9 cellular contexts compared by ENCODE assay signal in genomic region chr17:48997827-48998556, GRCh38. TPM values are rescaled to one million over a fixed set of nuclear protein-coding genes. Genes with fewer than 3 reads are reported as not detected.
DNase-seq lines count a peak whose midpoint lies in the region; ATAC-seq and TF ChIP-seq lines count a peak whose summit lies in the region.
"Had no signal": no experiment of that assay in that cellular context is flagged by ENCODE, and none has a peak within 500 bp of the region (broad histone marks: within the 10 kb centered on the region; RNA-seq: fewer than 3 reads in every experiment).

No MANE protein-coding gene starts in this region.

- intact Hi-C loops in dendritic cell treated with granulocyte-macrophage colony-stimulating factor and Interleukin-4, amounts not matched to agents 40 ng/mL and 50 ng/mL, for 4 days (cut with micrococcal nuclease), result no loop called here
- intact Hi-C loops in sciatic nerve (cut with DNase I), result loop anchor here (10.0 kb wide), 1 partner anchor 273 kb away; the partner anchor contains the start of genes HOXB13, PRAC1 and PRAC2

- CTCF ChIA-PET in RWPE1 (lab: Yijun Ruan, JAX), result interaction anchor here (0.6 to 0.7 kb wide), 3 partner anchors 104 to 440 kb away, joined by 3 to 7 read pairs (median 5); no protein-coding TSS in a partner anchor

- ATAC-seq in sciatic nerve, result no peak

- POLR2A ChIA-PET in RWPE1 (lab: Yijun Ruan, JAX; ENCODE audit: low non-redundant PET), result interaction anchor here (0.7 kb wide), 1 partner anchor 195 kb away, joined by 5 read pairs; no protein-coding TSS in a partner anchor

- H3K27ac ChIP-seq in RWPE1, result no peak overlapping the region

- peak overlapping the region; percentile 92 for H3K9ac ChIP-seq in ES-I3 (ENCODE audit: low read depth, low read length)

- no peak overlapping the region for H3K27ac Mint-ChIP-seq in dendritic cell treated with granulocyte-macrophage colony-stimulating factor and Interleukin-4, amounts not matched to agents 40 ng/mL and 50 ng/mL, for 4 days
- H3K27ac Mint-ChIP-seq in neural crest cell (ENCODE audit: unreplicated experiment), result peak overlapping the region; percentile 100

- H3K4me1 ChIP-seq in ES-I3 (ENCODE audit: insufficient read depth, low read length), result peaks cover 22% of the 10 kb centered on the region

- TF ChIP-seq CTCF in neural crest cell (conservative IDR thresholded peaks at IDR 0.05) (no peak), RWPE1 (conservative IDR thresholded peaks at IDR 0.05; ENCODE audit: low read depth) (no peak)

- H3K36me3 Mint-ChIP-seq in dendritic cell treated with granulocyte-macrophage colony-stimulating factor and Interleukin-4, amounts not matched to agents 40 ng/mL and 50 ng/mL, for 4 days (ENCODE audit: low read depth), result no peaks in the 10 kb centered on the region
- H3K36me3 Mint-ChIP-seq in neural crest cell (ENCODE audit: low read depth), result peaks cover 21% of the 10 kb centered on the region

- peaks cover 84% of the 10 kb centered on the region for H3K27me3 Mint-ChIP-seq in dendritic cell treated with granulocyte-macrophage colony-stimulating factor and Interleukin-4, amounts not matched to agents 40 ng/mL and 50 ng/mL, for 4 days
- peaks cover 32% of the 10 kb centered on the region for H3K27me3 Mint-ChIP-seq in neural crest cell (ENCODE audit: low read depth)

- DNase-seq in NCI-H510A treated with DMSO at 0.1 percent for 48 hours (lab: John Stamatoyannopoulos, UW) (peak; percentile 42), neural crest cell (ENCODE audit: low read depth, low spot score) (peak; percentile 9), sciatic nerve (ENCODE audit: low spot score) (no peak), RWPE1 (ENCODE audit: low spot score) (no peak), iPS-NIHi7 (ENCODE audit: extremely low spot score) (no peak), DMS 273 treated with DMSO at 0.1 percent for 48 hours (lab: John Stamatoyannopoulos, UW) (no peak)

- H3K9me3 ChIP-seq in ES-I3 (ENCODE audit: control insufficient read depth, insufficient read depth, low read length), result no peaks in the 10 kb centered on the region

- peaks cover 28% of the 10 kb centered on the region for H3K4me1 Mint-ChIP-seq in dendritic cell treated with granulocyte-macrophage colony-stimulating factor and Interleukin-4, amounts not matched to agents 40 ng/mL and 50 ng/mL, for 4 days (ENCODE audit: low read depth)
- peaks cover 66% of the 10 kb centered on the region for H3K4me1 Mint-ChIP-seq in neural crest cell

- no peaks in the 10 kb centered on the region for H3K9me3 Mint-ChIP-seq in dendritic cell treated with granulocyte-macrophage colony-stimulating factor and Interleukin-4, amounts not matched to agents 40 ng/mL and 50 ng/mL, for 4 days
- no peaks in the 10 kb centered on the region for H3K9me3 Mint-ChIP-seq in neural crest cell

- peak overlapping the region; percentile 63 for H3K4me3 Mint-ChIP-seq in dendritic cell treated with granulocyte-macrophage colony-stimulating factor and Interleukin-4, amounts not matched to agents 40 ng/mL and 50 ng/mL, for 4 days
- peak overlapping the region; percentile 95 for H3K4me3 Mint-ChIP-seq in neural crest cell

- H3K36me3 ChIP-seq in ES-I3 (ENCODE audit: insufficient read depth, low read length), result no peaks in the 10 kb centered on the region

RNA-seq across cellular contexts. Expression of gene IGF2BP1, which starts 0.8 kb away (rescaled TPM):
- 536 and 543 TPM in 2 replicates for total RNA-seq in neural crest cell
- total RNA-seq in sciatic nerve, result not detected

RNA-seq across cellular contexts. Expression of gene GIP, which starts 29.6 kb away (rescaled TPM):
- total RNA-seq in neural crest cell (not detected in 2 replicates), sciatic nerve (not detected)
- total RNA-seq: renal cortical epithelial cell had no signal

RNA-seq across cellular contexts. Expression of gene SNF8, which starts 53.4 kb away (rescaled TPM):
- total RNA-seq in neural crest cell (146 and 153 TPM in 2 replicates), sciatic nerve (57.1 TPM)

Comparison
In these comparisons a context has a peak if more than half of its experiments do, and no peak if none do; other contexts are left out.
1. DNase-seq: peak in NCI-H510A treated with DMSO at 0.1 percent for 48 hours (single experiment) and neural crest cell (single experiment); none in sciatic nerve (single experiment), RWPE1 (single experiment), iPS-NIHi7 (single experiment) and DMS 273 treated with DMSO at 0.1 percent for 48 hours (single experiment).
2. RNA of gene IGF2BP1, which starts 0.8 kb away (total RNA-seq): 536 to 543 TPM in neural crest cell; not detected in sciatic nerve (single experiment); every median in the first group is over 100 times any median in the second.